In genomic region chr16:1971678-1972489, GRCh38 we compare ENCODE assay signal across 1 cellular context.
TF ChIP-seq lines count a peak whose summit lies in the region.

TBL3 (plus strand) TSS chr16:1972053; CDS start chr16:1972165, 112 bp downstream.

TF ChIP-seq in GM12878, 131 proteins besides CTCF, POLR2A, EP300 and RAD21 (continued from another document and continues in another):
- TF ChIP-seq ZNF384 (IDR thresholded peaks at IDR 0.05; ENCODE audit: borderline replicate concordance, low read depth, low read length): no peak
- no peak for TF ChIP-seq MTA3 (IDR thresholded peaks at IDR 0.05; ENCODE audit: borderline replicate concordance, low read length)
- no peak; the same call in 1 of the 2 replicates for TF ChIP-seq NRF1 (conservative IDR thresholded peaks at IDR 0.05; ENCODE audit: low read depth, low read length)
- TF ChIP-seq FOXK2 (IDR thresholded peaks at IDR 0.05): no peak
- TF ChIP-seq LARP7 (IDR thresholded peaks at IDR 0.05): peak; percentile 30; the same call in 1 of the 2 replicates
- no peak for TF ChIP-seq RAD51 (IDR thresholded peaks at IDR 0.05)
- TF ChIP-seq SIX5 (IDR thresholded peaks at IDR 0.05; ENCODE audit: low read depth, low read length, severe bottlenecking): peak; percentile 92
- peak; percentile 51; the same call in 1 of the 2 replicates for TF ChIP-seq SREBF1 (IDR thresholded peaks at IDR 0.05; ENCODE audit: low read length)
- TF ChIP-seq RELB (IDR thresholded peaks at IDR 0.05; ENCODE audit: low read depth): peak; percentile 94
- peak; percentile 100 for TF ChIP-seq CREB1 (IDR thresholded peaks at IDR 0.05; ENCODE audit: low read depth)
- peak; percentile 65; the same call in 1 of the 2 replicates for TF ChIP-seq TCF12 (IDR thresholded peaks at IDR 0.05; ENCODE audit: low read depth, low read length)
- TF ChIP-seq RB1 (IDR thresholded peaks at IDR 0.05; ENCODE audit: borderline replicate concordance): peak; percentile 81; the same call in 1 of the 2 replicates
- TF ChIP-seq, protein P1, sequence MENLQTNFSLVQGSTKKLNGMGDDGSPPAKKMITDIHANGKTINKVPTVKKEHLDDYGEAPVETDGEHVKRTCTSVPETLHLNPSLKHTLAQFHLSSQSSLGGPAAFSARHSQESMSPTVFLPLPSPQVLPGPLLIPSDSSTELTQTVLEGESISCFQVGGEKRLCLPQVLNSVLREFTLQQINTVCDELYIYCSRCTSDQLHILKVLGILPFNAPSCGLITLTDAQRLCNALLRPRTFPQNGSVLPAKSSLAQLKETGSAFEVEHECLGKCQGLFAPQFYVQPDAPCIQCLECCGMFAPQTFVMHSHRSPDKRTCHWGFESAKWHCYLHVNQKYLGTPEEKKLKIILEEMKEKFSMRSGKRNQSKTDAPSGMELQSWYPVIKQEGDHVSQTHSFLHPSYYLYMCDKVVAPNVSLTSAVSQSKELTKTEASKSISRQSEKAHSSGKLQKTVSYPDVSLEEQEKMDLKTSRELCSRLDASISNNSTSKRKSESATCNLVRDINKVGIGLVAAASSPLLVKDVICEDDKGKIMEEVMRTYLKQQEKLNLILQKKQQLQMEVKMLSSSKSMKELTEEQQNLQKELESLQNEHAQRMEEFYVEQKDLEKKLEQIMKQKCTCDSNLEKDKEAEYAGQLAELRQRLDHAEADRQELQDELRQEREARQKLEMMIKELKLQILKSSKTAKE (IDR thresholded peaks at IDR 0.05; ENCODE audit: low read depth, poor library complexity, severe bottlenecking): no peak
- TF ChIP-seq ETV6 (conservative IDR thresholded peaks at IDR 0.05 in 1 of 2, IDR thresholded peaks at IDR 0.05 in 1 of 2; ENCODE audit: borderline replicate concordance in 1 of 2, low read depth in 1 of 2): peak in 1 of 2 experiments; percentile 79; a peak in 1 of 4 replicates
- 0 out of 2 replicates have a peak, but pooled peaks have one; percentile 7 for TF ChIP-seq ZNF217 (IDR thresholded peaks at IDR 0.05)
- peak; percentile 95 for TF ChIP-seq GABPA (IDR thresholded peaks at IDR 0.05; ENCODE audit: low read depth)
- TF ChIP-seq SPI1 (IDR thresholded peaks at IDR 0.05; ENCODE audit: borderline replicate concordance, insufficient read depth, low read depth, low read length): peak; percentile 48; the same call in 1 of the 2 replicates
- peak; percentile 98 for TF ChIP-seq STAT1 (conservative IDR thresholded peaks at IDR 0.05)
- peak; percentile 57 to 82 for TF ChIP-seq BHLHE40 (IDR thresholded peaks at IDR 0.05; ENCODE audit: borderline replicate concordance in 1 of 2, low read depth in 2 of 2, low read length in 1 of 2)
- no peak for TF ChIP-seq KAT2A (conservative IDR thresholded peaks at IDR 0.05; ENCODE audit: control insufficient read depth, low read depth, low read length)
- TF ChIP-seq NR2C2 (IDR thresholded peaks at IDR 0.05; ENCODE audit: borderline replicate concordance, control insufficient read depth, insufficient read length, low read depth): no peak
- peak; percentile 99 for TF ChIP-seq HCFC1 (IDR thresholded peaks at IDR 0.05; ENCODE audit: low read length)
- peak; percentile 57 for TF ChIP-seq SREBF2 (IDR thresholded peaks at IDR 0.05; ENCODE audit: low read length)
- TF ChIP-seq PAX8 (IDR thresholded peaks at IDR 0.05): no peak
- peak; percentile 32 for TF ChIP-seq ATF7 (IDR thresholded peaks at IDR 0.05; ENCODE audit: low read depth)
- 0 out of 2 replicates have a peak, but pooled peaks have one; percentile 73 for TF ChIP-seq CHD1 (IDR thresholded peaks at IDR 0.05; ENCODE audit: low read depth, low read length)
- TF ChIP-seq STAT3 (IDR thresholded peaks at IDR 0.05; ENCODE audit: low read depth, low read length): no peak
- peak; percentile 62 to 85 for TF ChIP-seq EGR1 (IDR thresholded peaks at IDR 0.05; ENCODE audit: borderline replicate concordance in 1 of 2, low read depth in 2 of 2, low read length in 2 of 2)
- peak; percentile 91 for TF ChIP-seq NKRF (conservative IDR thresholded peaks at IDR 0.05)
- TF ChIP-seq, protein P2, sequence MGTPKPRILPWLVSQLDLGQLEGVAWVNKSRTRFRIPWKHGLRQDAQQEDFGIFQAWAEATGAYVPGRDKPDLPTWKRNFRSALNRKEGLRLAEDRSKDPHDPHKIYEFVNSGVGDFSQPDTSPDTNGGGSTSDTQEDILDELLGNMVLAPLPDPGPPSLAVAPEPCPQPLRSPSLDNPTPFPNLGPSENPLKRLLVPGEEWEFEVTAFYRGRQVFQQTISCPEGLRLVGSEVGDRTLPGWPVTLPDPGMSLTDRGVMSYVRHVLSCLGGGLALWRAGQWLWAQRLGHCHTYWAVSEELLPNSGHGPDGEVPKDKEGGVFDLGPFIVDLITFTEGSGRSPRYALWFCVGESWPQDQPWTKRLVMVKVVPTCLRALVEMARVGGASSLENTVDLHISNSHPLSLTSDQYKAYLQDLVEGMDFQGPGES (IDR thresholded peaks at IDR 0.05): no peak
- TF ChIP-seq CEBPZ (IDR thresholded peaks at IDR 0.05; ENCODE audit: low read depth, low read length): no peak
- TF ChIP-seq TCF7 (IDR thresholded peaks at IDR 0.05; ENCODE audit: borderline replicate concordance): no peak
- no peak for TF ChIP-seq ZBED1 (IDR thresholded peaks at IDR 0.05; ENCODE audit: borderline replicate concordance)
- no peak for TF ChIP-seq PRDM15 (CRISPR knock-in tag; IDR thresholded peaks at IDR 0.05)
- peak; percentile 93 for TF ChIP-seq CHD2 (IDR thresholded peaks at IDR 0.05; ENCODE audit: borderline replicate concordance, low read depth, low read length)
- peak; percentile 85 for TF ChIP-seq E2F8 (IDR thresholded peaks at IDR 0.05; ENCODE audit: low read depth, partially characterized antibody)
- TF ChIP-seq ZZZ3 (IDR thresholded peaks at IDR 0.05; ENCODE audit: control insufficient read depth, insufficient read length, low read depth): no peak
- TF ChIP-seq MTA2 (IDR thresholded peaks at IDR 0.05; ENCODE audit: low read depth): no peak; the same call in 1 of the 2 replicates
- TF ChIP-seq E4F1 (IDR thresholded peaks at IDR 0.05; ENCODE audit: borderline replicate concordance, partially characterized antibody): peak; percentile 79
- TF ChIP-seq GATAD2B (conservative IDR thresholded peaks at IDR 0.05; ENCODE audit: low read depth): peak; percentile 61; the same call in 1 of the 2 replicates
- TF ChIP-seq SMARCA5 (IDR thresholded peaks at IDR 0.05): no peak
